9 cellular contexts compared by ENCODE assay signal in the genomic region with DNA sequence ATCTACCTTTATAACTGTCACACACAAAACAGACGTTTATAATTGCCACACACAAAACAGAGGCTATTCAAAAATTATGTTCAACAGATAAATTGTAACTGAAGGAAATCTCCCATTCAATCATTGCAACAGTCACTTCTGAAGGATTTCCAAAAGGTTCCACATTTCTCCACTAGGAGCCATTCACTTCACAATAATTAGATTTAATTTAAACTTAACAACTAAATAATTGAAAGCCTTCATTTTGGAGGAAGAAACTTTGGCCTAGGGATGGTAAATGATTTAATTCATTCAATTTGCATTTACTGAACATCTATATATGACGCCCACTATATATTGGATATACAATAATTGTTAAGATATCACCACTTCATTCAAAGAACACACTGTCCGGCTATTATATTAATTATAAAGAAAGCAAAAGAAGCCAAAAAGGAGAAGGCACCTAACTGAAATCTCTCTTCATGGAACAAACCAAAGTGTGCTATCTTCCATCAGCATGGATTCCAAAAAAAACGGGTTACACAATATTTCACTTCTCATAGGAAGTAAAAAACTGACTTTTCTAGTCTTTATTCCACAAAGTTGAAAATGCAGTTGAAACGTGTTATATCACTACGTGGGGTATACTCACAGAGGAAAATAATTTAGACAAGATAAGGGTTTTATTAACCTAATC. TPM values are rescaled to one million over a fixed set of nuclear protein-coding genes. Genes with fewer than 3 reads are reported as not detected.
DNase-seq lines count a peak whose midpoint lies in the region; ATAC-seq and TF ChIP-seq lines count a peak whose summit lies in the region.
"Had no signal": no experiment of that assay in that cellular context is flagged by ENCODE, and none has a peak within 500 bp of the region (broad histone marks: within the 10 kb centered on the region; RNA-seq: fewer than 3 reads in every experiment).

No MANE protein-coding gene starts in this region.

- peaks cover 11% of the 10 kb centered on the region for H3K36me3 ChIP-seq in CD8-positive, alpha-beta T cell (ENCODE audit: insufficient read depth, low read length)
- H3K36me3 ChIP-seq in HUES6 (ENCODE audit: control insufficient read depth, insufficient read depth, low read length) (peaks cover 26% of the 10 kb centered on the region), muscle layer of duodenum (ENCODE audit: control insufficient read depth in 1 of 2, insufficient read depth in 2 of 2, low read length in 2 of 2) (no peaks in the 10 kb centered on the region), adrenal gland (replicated peaks in 1 of 2) (no peaks in the 10 kb centered on the region)

- peak overlapping the region; percentile 100 for H3K27ac Mint-ChIP-seq in CD8-positive, alpha-beta T cell
- H3K27ac Mint-ChIP-seq in activated naive CD8-positive, alpha-beta T cell treated with anti-CD3 and anti-CD28 coated beads, Interleukin-2, amount 10 ng/mL, durations not matched to agents 7 days and 5 days: peak overlapping the region; percentile 95

- H3K27me3 ChIP-seq in CD8-positive, alpha-beta T cell (ENCODE audit: insufficient read depth, low read length): no peaks in the 10 kb centered on the region
- no peaks in the 10 kb centered on the region for H3K27me3 ChIP-seq in HUES6 (ENCODE audit: control insufficient read depth, insufficient read depth, low read length)
- H3K27me3 ChIP-seq in muscle layer of duodenum (ENCODE audit: low read depth, low read length): no peaks in the 10 kb centered on the region
- H3K27me3 ChIP-seq in adrenal gland: no peaks in the 10 kb centered on the region

- H3K4me3 Mint-ChIP-seq in CD8-positive, alpha-beta T cell: peak overlapping the region; percentile 94
- H3K4me3 Mint-ChIP-seq in activated naive CD8-positive, alpha-beta T cell treated with anti-CD3 and anti-CD28 coated beads, Interleukin-2, amount 10 ng/mL, durations not matched to agents 7 days and 5 days: peak overlapping the region; percentile 89

- intact Hi-C loops in CD8-positive, alpha-beta T cell (cut with DNase I, micrococcal nuclease): loop anchor here (5.0 to 10.0 kb wide), 4 partner anchors 44 to 1888 kb away; partner anchors contain the start of genes GLUD1 (in 1 of the 2), KIF20B (in 1 of the 2), LIPA (in 1 of the 2) and SHLD2 (in 1 of the 2)
- intact Hi-C loops in adrenal gland (cut with DNase I): no loop called here

- H3K4me3 ChIP-seq in CD8-positive, alpha-beta T cell (ENCODE audit: low read depth, low read length): peak overlapping the region; percentile 83
- H3K4me3 ChIP-seq in HUES6 (ENCODE audit: low read depth, low read length): peak overlapping the region; percentile 90
- H3K4me3 ChIP-seq in muscle layer of duodenum (ENCODE audit: low read depth in 1 of 2, low read length in 2 of 2): peak overlapping the region; percentile 87 to 88
- peak overlapping the region in 1 of 4 donors; percentile 75 for H3K4me3 ChIP-seq in adrenal gland

- 69 to 75% (median 72%) methylated on average over 6 of the region's 6 CpGs for WGBS in adrenal gland, 4 donors

- H3K4me1 Mint-ChIP-seq in CD8-positive, alpha-beta T cell (ENCODE audit: low read depth): peaks cover 55% of the 10 kb centered on the region
- peaks cover 30% of the 10 kb centered on the region for H3K4me1 Mint-ChIP-seq in activated naive CD8-positive, alpha-beta T cell treated with anti-CD3 and anti-CD28 coated beads, Interleukin-2, amount 10 ng/mL, durations not matched to agents 7 days and 5 days

- H3K27me3 Mint-ChIP-seq in CD8-positive, alpha-beta T cell (ENCODE audit: low read depth): no peaks in the 10 kb centered on the region
- no peaks in the 10 kb centered on the region for H3K27me3 Mint-ChIP-seq in activated naive CD8-positive, alpha-beta T cell treated with anti-CD3 and anti-CD28 coated beads, Interleukin-2, amount 10 ng/mL, durations not matched to agents 7 days and 5 days

- no peak for ATAC-seq in CD8-positive, alpha-beta T cell
- ATAC-seq in activated naive CD8-positive, alpha-beta T cell treated with anti-CD3 and anti-CD28 coated beads, Interleukin-2, amount 10 ng/mL, durations not matched to agents 7 days and 5 days (ENCODE audit: low read depth): no peak
- ATAC-seq in HG02852 (IDR thresholded peaks at IDR 0.05; ENCODE audit: unreplicated experiment): no peak

- TF ChIP-seq CTCF in CD8-positive, alpha-beta T cell (IDR thresholded peaks at IDR 0.05): no peak
- TF ChIP-seq CTCF in adrenal gland (IDR thresholded peaks at IDR 0.05): peak in 1 of 6 experiments; percentile 17

- H3K27ac ChIP-seq in CD8-positive, alpha-beta T cell (ENCODE audit: low read depth, low read length): no peak overlapping the region
- no peak overlapping the region for H3K27ac ChIP-seq in HUES6 (ENCODE audit: low read depth, low read length)
- peak overlapping the region; percentile 92 for H3K27ac ChIP-seq in muscle layer of duodenum (ENCODE audit: low read length)
- no peak overlapping the region for H3K27ac ChIP-seq in adrenal gland

- H3K9me3 ChIP-seq in CD8-positive, alpha-beta T cell (ENCODE audit: low read length): no peaks in the 10 kb centered on the region
- H3K9me3 ChIP-seq in HUES6 (ENCODE audit: control insufficient read depth, insufficient read depth, low read depth, low read length): no peaks in the 10 kb centered on the region
- no peaks in the 10 kb centered on the region for H3K9me3 ChIP-seq in muscle layer of duodenum (ENCODE audit: control insufficient read depth in 1 of 2, low read length in 2 of 2)
- H3K9me3 ChIP-seq in adrenal gland (replicated peaks in 1 of 3): no peaks in the 10 kb centered on the region

- no peak overlapping the region for H3K9ac ChIP-seq in HUES6 (ENCODE audit: low read length)

- no peak for TF ChIP-seq POLR2A in adrenal gland (IDR thresholded peaks at IDR 0.05)

- CTCF ChIA-PET in CD8-positive, alpha-beta T cell (lab: Charles Lee): no interaction called here

- H3K4me1 ChIP-seq in CD8-positive, alpha-beta T cell (ENCODE audit: insufficient read depth, low read length): peaks cover 26% of the 10 kb centered on the region
- H3K4me1 ChIP-seq in HUES6 (ENCODE audit: control insufficient read depth, insufficient read depth, low read length): peaks cover 11% of the 10 kb centered on the region; the same call in 1 of the 2 replicates
- peaks cover 14 to 30% of the 10 kb centered on the region in 2 donors for H3K4me1 ChIP-seq in muscle layer of duodenum (ENCODE audit: control insufficient read depth in 1 of 2, insufficient read depth in 2 of 2, low read length in 2 of 2)
- H3K4me1 ChIP-seq in adrenal gland (replicated peaks in 1 of 2): peaks cover 10 to 38% of the 10 kb centered on the region in 2 donors

- no peaks in the 10 kb centered on the region for H3K9me3 Mint-ChIP-seq in CD8-positive, alpha-beta T cell
- no peaks in the 10 kb centered on the region for H3K9me3 Mint-ChIP-seq in activated naive CD8-positive, alpha-beta T cell treated with anti-CD3 and anti-CD28 coated beads, Interleukin-2, amount 10 ng/mL, durations not matched to agents 7 days and 5 days

- POLR2A ChIA-PET in CD8-positive, alpha-beta T cell (lab: Charles Lee): interaction anchor here (2.4 kb wide), 1 partner anchor 47 kb away, joined by 10 read pairs; the partner anchor contains the start of genes KLLN and PTEN
- POLR2A ChIA-PET in activated naive CD8-positive, alpha-beta T cell treated with anti-CD3 and anti-CD28 coated beads, Interleukin-2, amount 10 ng/mL, durations not matched to agents 7 days and 5 days (lab: Charles Lee): no interaction called here

- peaks cover 27% of the 10 kb centered on the region for H3K36me3 Mint-ChIP-seq in CD8-positive, alpha-beta T cell
- H3K36me3 Mint-ChIP-seq in activated naive CD8-positive, alpha-beta T cell treated with anti-CD3 and anti-CD28 coated beads, Interleukin-2, amount 10 ng/mL, durations not matched to agents 7 days and 5 days: peaks cover 22% of the 10 kb centered on the region

- no peak for DNase-seq in CD8-positive, alpha-beta T cell
- DNase-seq in activated naive CD8-positive, alpha-beta T cell treated with anti-CD3 and anti-CD28 coated beads, Interleukin-2, amount 10 ng/mL, durations not matched to agents 7 days and 5 days: no peak
- no peak for DNase-seq in NCI-H1436 treated with DMSO at 0.1 percent for 48 hours (lab: John Stamatoyannopoulos, UW)
- DNase-seq in adrenal gland: no peak
- no peak for DNase-seq in occipital lobe (lab: John Stamatoyannopoulos, UW)
- DNase-seq: NCI-H1694 had no signal

RNA-seq across cellular contexts. Expression of gene ATAD1, which starts 1.7 kb away (rescaled TPM):
- 10 to 100 TPM; 36.9 to 39.0 TPM for total RNA-seq in CD8-positive, alpha-beta T cell
- 10 to 100 TPM; 45.7 to 45.9 TPM for total RNA-seq in activated naive CD8-positive, alpha-beta T cell treated with anti-CD3 and anti-CD28 coated beads, Interleukin-2, amount 10 ng/mL, durations not matched to agents 7 days and 5 days
- 100 to 1,000 TPM in 1 of 8 donors, 10 to 100 TPM in 7; 30.0 to 119 (median 50.4) TPM for total RNA-seq in adrenal gland
- 10 to 100 TPM in 1 of 3 donors, 1 to 10 TPM in 2; 8.5 to 54.4 (median 9.0) TPM for polyA plus RNA-seq in adrenal gland
- 85.3 TPM for total RNA-seq in occipital lobe

RNA-seq across cellular contexts. Expression of gene KLLN, which starts 47.0 kb away (rescaled TPM):
- under 1 TPM; 0.38 to 0.42 TPM for total RNA-seq in CD8-positive, alpha-beta T cell
- under 1 TPM; 0.69 to 0.71 TPM for total RNA-seq in activated naive CD8-positive, alpha-beta T cell treated with anti-CD3 and anti-CD28 coated beads, Interleukin-2, amount 10 ng/mL, durations not matched to agents 7 days and 5 days
- total RNA-seq in adrenal gland: 1 to 10 TPM in 5 of 8 donors, under 1 TPM in 3; 0.42 to 1.5 (median 1.1) TPM
- polyA plus RNA-seq in adrenal gland: under 1 TPM; 0.24 to 0.84 (median 0.48) TPM
- 0.62 TPM for total RNA-seq in occipital lobe

RNA-seq across cellular contexts. Expression of gene PTEN, which starts 47.1 kb away (rescaled TPM):
- 10 to 100 TPM; 57.5 to 66.1 TPM for total RNA-seq in CD8-positive, alpha-beta T cell
- 10 to 100 TPM; 81.9 to 97.1 TPM for total RNA-seq in activated naive CD8-positive, alpha-beta T cell treated with anti-CD3 and anti-CD28 coated beads, Interleukin-2, amount 10 ng/mL, durations not matched to agents 7 days and 5 days
- total RNA-seq in adrenal gland (100 to 1,000 TPM in 2 of 8 donors, 10 to 100 TPM in 6; 72.2 to 179 (median 93.2) TPM), occipital lobe (266 TPM)
- polyA plus RNA-seq in adrenal gland: 10 to 100 TPM; 35.7 to 87.1 (median 37.9) TPM

Comparison
In these comparisons a context has a peak if more than half of its experiments do, and no peak if none do; other contexts are left out.
1. intact Hi-C loops: an anchor here in CD8-positive, alpha-beta T cell (5.0 to 10.0 kb wide); none called in adrenal gland.